In the genomic region with DNA sequence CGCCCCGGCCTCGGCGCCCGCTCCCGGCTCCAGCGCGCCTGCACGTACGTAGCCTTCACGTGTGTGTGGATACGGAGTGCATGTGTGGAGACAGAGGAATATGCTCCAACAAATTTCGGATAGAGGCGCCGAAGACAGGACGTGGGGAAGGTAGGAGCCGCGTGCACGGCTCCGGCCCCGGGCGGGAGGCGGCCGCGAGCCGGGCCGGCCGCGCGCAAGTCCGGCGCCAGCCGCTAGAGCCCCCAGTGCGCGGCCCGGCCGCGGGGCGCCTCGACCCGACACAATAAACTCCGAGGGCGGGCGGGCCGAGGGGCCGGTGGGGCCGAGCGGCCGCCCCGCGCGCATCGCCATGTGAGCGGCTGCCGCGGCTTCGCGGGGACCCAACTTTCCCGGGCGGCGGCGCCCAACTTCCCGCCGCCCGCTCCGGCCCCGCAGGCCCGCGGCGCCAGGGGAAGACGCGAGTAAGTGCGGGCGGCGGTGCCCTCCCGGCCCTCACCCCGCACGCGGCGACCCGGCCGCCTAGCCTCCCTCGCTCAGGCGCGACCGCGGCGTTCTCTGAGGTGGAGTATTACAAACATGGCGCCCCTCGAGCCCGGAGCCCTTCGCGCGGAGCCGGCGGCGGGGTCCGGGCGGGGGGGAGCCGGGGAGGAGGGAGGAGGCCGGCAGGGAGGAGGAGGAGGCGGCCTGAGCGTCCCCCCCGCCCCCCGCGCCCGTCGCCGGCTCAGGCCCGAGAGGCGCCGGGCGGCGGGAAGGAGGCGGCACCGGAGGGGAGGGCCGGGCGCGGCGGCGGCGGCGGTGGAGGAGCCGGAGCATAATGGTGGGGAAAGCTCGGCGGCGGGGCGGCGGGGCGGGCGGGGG, we compare ENCODE assay signal across 8 cellular contexts. TPM values are rescaled to one million over a fixed set of nuclear protein-coding genes. Genes with fewer than 3 reads are reported as not detected.
A peak's percentile ranks its signal among the peaks of the same experiment; 100 is the strongest.
DNase-seq lines count a peak whose midpoint lies in the region; ATAC-seq and TF ChIP-seq lines count a peak whose summit lies in the region.

A gene (plus strand): TSS at position 713 of the 858 bp plus-strand sequence. CDS start 44,558 bp downstream, outside the sequence.

- peak; percentile 41 for ATAC-seq in GM21423 (IDR thresholded peaks at IDR 0.05; ENCODE audit: unreplicated experiment)

- H3K36me3 ChIP-seq in kidney epithelial cell (ENCODE audit: control insufficient read depth, insufficient read depth, low read length): no peaks in the 10 kb centered on the region

- H3K27me3 ChIP-seq in kidney epithelial cell (ENCODE audit: control insufficient read depth, insufficient read depth, low read length): no peaks in the 10 kb centered on the region

- H3K4me3 ChIP-seq in kidney epithelial cell (ENCODE audit: low read depth, low read length): peak within 1 kb of the TSS; percentile 81

- DNase-seq in ELF-1 (ENCODE audit: low read depth, low spot score) (peak; percentile 5), HuH-7.5 (ENCODE audit: low spot score) (peak; percentile 44), cerebellar cortex (ENCODE audit: low spot score) (peak; percentile 52), kidney epithelial cell (ENCODE audit: low read depth) (no peak), kidney glomerular epithelial cell (lab: John Stamatoyannopoulos, UW) (no peak)
- peak; percentile 70 for DNase-seq in activated CD4-positive, CD25-positive, alpha-beta regulatory T cell treated with anti-CD3 and anti-CD28 coated beads, Interleukin-2, amount 50 U/mL, for 72 hours
- DNase-seq in stimulated activated CD4-positive, alpha-beta T cell treated with anti-CD3 and anti-CD28 coated beads, Interleukin-1b, Interleukin-23, amount 100 ng/mL, for 24 hours (ENCODE audit: low read depth in 4 of 4, low spot score in 1 of 4): peak; percentile 24 to 57 (median 46)

- no peak for TF ChIP-seq CTCF in kidney epithelial cell (IDR thresholded peaks at IDR 0.05; ENCODE audit: insufficient read depth, low read length, poor library complexity, severe bottlenecking)

RNA-seq across cellular contexts. Expression of the gene that starts here (rescaled TPM):
- 57.0 and 60.0 TPM in 2 replicates for total RNA-seq in kidney epithelial cell

Comparison
In these comparisons a context has a peak if more than half of its experiments do, and no peak if none do; other contexts are left out.
1. DNase-seq: peak in ELF-1 (single experiment), HuH-7.5 (single experiment), activated CD4-positive, CD25-positive, alpha-beta regulatory T cell treated with anti-CD3 and anti-CD28 coated beads, Interleukin-2, amount 50 U/mL, for 72 hours (single experiment), cerebellar cortex (single experiment) and stimulated activated CD4-positive, alpha-beta T cell treated with anti-CD3 and anti-CD28 coated beads, Interleukin-1b, Interleukin-23, amount 100 ng/mL, for 24 hours (4 of 4); none in kidney epithelial cell (single experiment) and kidney glomerular epithelial cell (single experiment).